Comparison of ENCODE assay signal across 7 cellular contexts in the genomic region with DNA sequence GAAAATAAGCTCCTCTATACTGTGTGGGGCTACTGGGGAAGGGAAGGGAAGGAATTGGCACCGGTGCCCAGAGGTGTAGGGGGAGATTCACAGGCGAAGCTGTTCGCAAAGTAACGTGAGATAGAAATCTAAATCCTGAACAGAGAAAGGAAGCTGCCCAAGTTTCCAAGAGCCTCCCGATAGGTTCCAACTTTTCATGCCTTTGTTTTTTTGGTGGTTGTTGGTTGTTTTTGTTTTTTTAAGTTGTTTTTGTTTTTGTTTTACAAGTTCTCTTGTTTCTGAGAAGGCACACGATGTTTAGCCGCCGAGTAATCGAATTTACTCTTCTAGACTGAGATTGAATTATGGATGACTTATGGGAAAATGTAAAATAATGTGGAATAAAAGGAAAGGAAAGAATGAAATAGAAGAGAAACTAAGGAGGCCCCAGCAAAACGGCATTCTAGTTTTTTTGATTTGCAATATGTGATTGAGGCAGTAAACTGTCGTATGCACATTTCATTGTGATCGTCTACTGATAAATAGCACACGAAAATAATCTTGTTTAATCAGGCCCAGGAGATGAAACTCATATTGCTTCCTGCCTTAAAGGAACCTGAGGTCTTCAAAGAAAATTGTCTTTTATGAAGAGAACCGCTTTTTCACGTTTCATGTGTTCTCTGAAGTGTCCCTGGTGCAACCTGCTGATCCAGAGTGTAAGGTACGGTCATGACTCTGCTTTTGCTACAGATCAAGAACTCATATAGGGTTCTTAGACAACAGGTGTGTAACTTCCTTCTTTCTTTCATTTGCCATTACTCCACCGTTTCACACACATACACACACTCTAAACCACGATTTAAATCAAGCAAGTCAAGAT. TPM values are rescaled to one million over a fixed set of nuclear protein-coding genes. Genes with fewer than 3 reads are reported as not detected.
DNase-seq lines count a peak whose midpoint lies in the region; ATAC-seq and TF ChIP-seq lines count a peak whose summit lies in the region.

No MANE protein-coding gene starts in this region.

- no peaks in the 10 kb centered on the region for H3F3A ChIP-seq in GM23338 (replicated peaks; ENCODE audit: low read depth)

- H3K36me3 Mint-ChIP-seq in GM23338 (ENCODE audit: low read depth) (no peaks in the 10 kb centered on the region; the same call in 2 of the 3 replicates), natural killer cell (no peaks in the 10 kb centered on the region)
- H3K36me3 Mint-ChIP-seq in effector memory CD8-positive, alpha-beta T cell (ENCODE audit: insufficient read depth), result peaks cover 19% of the 10 kb centered on the region

- H3K27ac Mint-ChIP-seq in GM23338 (peak overlapping the region; percentile 98), natural killer cell (peak overlapping the region; percentile 55 to 71)
- H3K27ac Mint-ChIP-seq in effector memory CD8-positive, alpha-beta T cell, result peak overlapping the region in 1 of 2 donors; percentile 49

- peak overlapping the region; percentile 43; the same call in 1 of the 2 replicates for H3K27ac ChIP-seq in GM23338 (ENCODE audit: low read depth)

- H3K27me3 Mint-ChIP-seq in GM23338 (ENCODE audit: insufficient read depth, low read depth, poor library complexity) (peaks cover 10% of the 10 kb centered on the region), natural killer cell (ENCODE audit: low read depth in 2 of 2) (peaks cover 16 to 18% of the 10 kb centered on the region in 2 donors)
- H3K27me3 Mint-ChIP-seq in effector memory CD8-positive, alpha-beta T cell, result peaks cover 16 to 51% of the 10 kb centered on the region in 2 donors

- H3K36me3 ChIP-seq in GM23338 (ENCODE audit: insufficient read depth), result no peaks in the 10 kb centered on the region

- H3K27me3 ChIP-seq in GM23338 (ENCODE audit: insufficient read depth), result no peaks in the 10 kb centered on the region

- ATAC-seq in GM23338 (peak; percentile 16), natural killer cell (no peak), HG03025 (IDR thresholded peaks at IDR 0.05; ENCODE audit: low FRiP score, unreplicated experiment) (no peak)
- ATAC-seq in effector memory CD8-positive, alpha-beta T cell (replicated peaks), result no peak

- peaks cover 18% of the 10 kb centered on the region for H3K4me1 ChIP-seq in GM23338 (ENCODE audit: insufficient read depth)

- intact Hi-C loops in natural killer cell (cut with micrococcal nuclease), result loop anchor here (5.0 to 10.0 kb wide), 4 partner anchors 182 to 856 kb away; a partner anchor contains a TSS

- H4K20me1 ChIP-seq in GM23338 (replicated peaks; ENCODE audit: insufficient read depth), result peaks cover 8% of the 10 kb centered on the region

- no peaks in the 10 kb centered on the region for H3K9me2 ChIP-seq in GM23338 (ENCODE audit: insufficient read depth)

- H3K79me2 ChIP-seq in GM23338 (replicated peaks; ENCODE audit: insufficient read depth), result peaks cover 29% of the 10 kb centered on the region

- DNase-seq in GM23338 (ENCODE audit: low spot score) (no peak), OCI-M1 (lab: John Stamatoyannopoulos, UW) (peak; percentile 61), natural killer cell (no peak), HPDE6-E6E7 (ENCODE audit: extremely low spot score) (no peak), NAMALWA (ENCODE audit: low spot score) (no peak)
- DNase-seq in effector memory CD8-positive, alpha-beta T cell, result no peak

- H3K4me2 ChIP-seq in GM23338, result peak overlapping the region; percentile 76

- peaks cover 52% of the 10 kb centered on the region for H3K4me1 Mint-ChIP-seq in GM23338
- peaks cover 29 to 34% of the 10 kb centered on the region in 2 donors for H3K4me1 Mint-ChIP-seq in effector memory CD8-positive, alpha-beta T cell (ENCODE audit: low read depth in 2 of 2)
- H3K4me1 Mint-ChIP-seq in natural killer cell, result peaks cover 42 to 43% of the 10 kb centered on the region in 2 donors

- H2AFZ ChIP-seq in GM23338, result peak overlapping the region; percentile 10

- H3K4me3 ChIP-seq in GM23338, result peak overlapping the region; percentile 81

- TF ChIP-seq CTCF in GM23338 (conservative IDR thresholded peaks at IDR 0.05; ENCODE audit: low read depth in 2 of 2) (no peak), natural killer cell (IDR thresholded peaks at IDR 0.05) (no peak)

- peak overlapping the region; percentile 98 for H3K4me3 Mint-ChIP-seq in GM23338
- H3K4me3 Mint-ChIP-seq in effector memory CD8-positive, alpha-beta T cell, result peak overlapping the region; percentile 79 to 86
- H3K4me3 Mint-ChIP-seq in natural killer cell, result peak overlapping the region; percentile 93

- H3K9me3 Mint-ChIP-seq in GM23338 (no peaks in the 10 kb centered on the region; the same call in 2 of the 3 replicates), natural killer cell (no peaks in the 10 kb centered on the region)
- H3K9me3 Mint-ChIP-seq in effector memory CD8-positive, alpha-beta T cell, result no peaks in the 10 kb centered on the region

TF ChIP-seq in GM23338, 12 proteins besides CTCF, POLR2A, EP300 and RAD21 (continues in another document):
- TF ChIP-seq EZH2phosphoT487 (IDR thresholded peaks at IDR 0.05; ENCODE audit: unreplicated experiment) (no peak), ZNF331 (CRISPR knock-in tag; IDR thresholded peaks at IDR 0.05; ENCODE audit: low read depth) (no peak), CREB1 (CRISPR knock-in tag; IDR thresholded peaks at IDR 0.05; ENCODE audit: low read depth) (0 out of 2 replicates have a peak, but pooled peaks have one; percentile 49), JUNB (IDR thresholded peaks at IDR 0.05; ENCODE audit: unreplicated experiment) (no peak), ZNF114 (CRISPR knock-in tag; IDR thresholded peaks at IDR 0.05) (no peak), STAT1 (IDR thresholded peaks at IDR 0.05; ENCODE audit: unreplicated experiment) (no peak)
- TF ChIP-seq, protein P1, sequence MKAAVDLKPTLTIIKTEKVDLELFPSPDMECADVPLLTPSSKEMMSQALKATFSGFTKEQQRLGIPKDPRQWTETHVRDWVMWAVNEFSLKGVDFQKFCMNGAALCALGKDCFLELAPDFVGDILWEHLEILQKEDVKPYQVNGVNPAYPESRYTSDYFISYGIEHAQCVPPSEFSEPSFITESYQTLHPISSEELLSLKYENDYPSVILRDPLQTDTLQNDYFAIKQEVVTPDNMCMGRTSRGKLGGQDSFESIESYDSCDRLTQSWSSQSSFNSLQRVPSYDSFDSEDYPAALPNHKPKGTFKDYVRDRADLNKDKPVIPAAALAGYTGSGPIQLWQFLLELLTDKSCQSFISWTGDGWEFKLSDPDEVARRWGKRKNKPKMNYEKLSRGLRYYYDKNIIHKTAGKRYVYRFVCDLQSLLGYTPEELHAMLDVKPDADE (IDR thresholded peaks at IDR 0.05), result no peak

RNA-seq across cellular contexts. Expression of a gene that starts 1.2 kb away (rescaled TPM):
- total RNA-seq in GM23338 (2014; rRNA removed; shearing (Covaris generic)), result 43.1 and 59.1 TPM in 2 replicates
- 21.1 and 22.3 TPM in 2 replicates for polyA plus RNA-seq in GM23338 (2016; fragmentation: Nextera tagmentation; extraction: Ambion mirVana)
- 10 to 100 TPM; 17.8 to 51.6 (median 24.5) TPM for total RNA-seq in natural killer cell
